Comparison of ENCODE assay signal across 17 cellular contexts in the genomic region with DNA sequence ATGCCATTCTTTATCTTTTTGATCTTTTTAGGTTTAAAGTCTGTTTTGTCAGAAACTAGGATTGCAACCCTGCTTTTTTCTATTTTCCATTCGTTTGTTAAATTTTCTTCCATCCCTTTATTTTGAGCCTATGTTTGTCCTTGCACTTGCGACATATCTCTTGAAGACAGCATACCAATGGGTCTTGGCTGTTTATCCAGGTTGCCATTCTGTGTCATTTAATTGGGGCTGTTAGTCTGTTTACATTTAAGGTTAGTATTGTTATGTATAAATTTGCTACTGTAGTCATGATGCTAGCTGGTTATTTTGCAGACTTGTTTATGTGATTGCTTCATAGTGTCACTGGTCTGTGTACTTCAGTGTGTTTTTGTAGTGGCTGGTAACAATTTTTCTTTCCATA. TPM values are rescaled to one million over a fixed set of nuclear protein-coding genes. Genes with fewer than 3 reads are reported as not detected.
"Had no signal": no experiment of that assay in that cellular context is flagged by ENCODE, and none has a peak within 500 bp of the region (broad histone marks: within the 10 kb centered on the region; RNA-seq: fewer than 3 reads in every experiment).

No MANE protein-coding gene starts in this region.

RNA-seq across cellular contexts. Expression of a gene that starts 21.3 kb away (rescaled TPM):
- total RNA-seq: activated naive CD4-positive, alpha-beta T cell treated with anti-CD3 and anti-CD28 coated beads for 36 hours; activated naive CD4-positive, alpha-beta T cell treated with anti-CD3 and anti-CD28 coated beads, Interleukin-2, amount 50 U/mL, for 72 hours; activated naive CD8-positive, alpha-beta T cell treated with anti-CD3 and anti-CD28 coated beads for 36 hours; activated naive CD8-positive, alpha-beta T cell treated with anti-CD3 and anti-CD28 coated beads, Interleukin-2, amount 10 ng/mL, durations not matched to agents 7 days and 5 days; activated T-cell treated with anti-CD3 and anti-CD28 coated beads, Interleukin-2, amount 50 U/mL, for 72 hours; activated T-helper 1 cell treated with anti-CD3 and anti-CD28 coated beads, Interleukin-12 subunit alpha, Interleukin-12 subunit beta, Interleukin-2, Interleukin-4 antibody, amounts not matched to agents 30 ng/mL and 10 ng/mL and 1 ng/mL, durations not matched to agents 14 hours and 24 hours and 36 hours; activated T-helper 17 cell treated with anti-CD3 and anti-CD28 coated beads, Interleukin-2, amount 50 U/mL, for 72 hours; activated T-helper 2 cell treated with anti-CD3 and anti-CD28 coated beads, Interferon-gamma antibody, Interleukin-2, Interleukin-4, amounts not matched to agents 10 μg/mL and 5 μg/mL and 100 μg/mL, durations not matched to agents 14 hours and 24 hours and 36 hours had no signal

RNA-seq across cellular contexts. Expression of a gene that starts 32.1 kb away (rescaled TPM):
- total RNA-seq: activated naive CD4-positive, alpha-beta T cell treated with anti-CD3 and anti-CD28 coated beads for 36 hours; activated naive CD4-positive, alpha-beta T cell treated with anti-CD3 and anti-CD28 coated beads, Interleukin-2, amount 50 U/mL, for 72 hours; activated naive CD8-positive, alpha-beta T cell treated with anti-CD3 and anti-CD28 coated beads for 36 hours; activated naive CD8-positive, alpha-beta T cell treated with anti-CD3 and anti-CD28 coated beads, Interleukin-2, amount 10 ng/mL, durations not matched to agents 7 days and 5 days; activated T-cell treated with anti-CD3 and anti-CD28 coated beads, Interleukin-2, amount 50 U/mL, for 4 hours; activated T-cell treated with anti-CD3 and anti-CD28 coated beads, Interleukin-2, amount 50 U/mL, for 72 hours; activated T-helper 1 cell treated with anti-CD3 and anti-CD28 coated beads, Interleukin-12 subunit alpha, Interleukin-12 subunit beta, Interleukin-2, Interleukin-4 antibody, amounts not matched to agents 30 ng/mL and 10 ng/mL and 1 ng/mL, durations not matched to agents 14 hours and 24 hours and 36 hours; activated T-helper 17 cell treated with anti-CD3 and anti-CD28 coated beads, Interleukin-2, amount 50 U/mL, for 72 hours; activated T-helper 2 cell treated with anti-CD3 and anti-CD28 coated beads, Interferon-gamma antibody, Interleukin-2, Interleukin-4, amounts not matched to agents 10 μg/mL and 5 μg/mL and 100 μg/mL, durations not matched to agents 14 hours and 24 hours and 36 hours; adrenal gland; aorta; ascending aorta; astrocyte; body of pancreas; bronchial epithelial cell; cardiac muscle cell; chondrocyte had no signal
- polyA plus RNA-seq: adrenal gland, aorta, cardiac muscle cell had no signal
